8 cellular contexts compared by ENCODE assay signal in genomic region chr1:158179301-158180041, GRCh38. TPM values are rescaled to one million over a fixed set of nuclear protein-coding genes. Genes with fewer than 3 reads are reported as not detected.
DNase-seq lines count a peak whose midpoint lies in the region; ATAC-seq lines count a peak whose summit lies in the region.

No MANE protein-coding gene starts in this region.

- H3K36me3 ChIP-seq in CD4-positive, CD25-positive, alpha-beta regulatory T cell (ENCODE audit: control insufficient read depth, insufficient read depth, low read length), result no peaks in the 10 kb centered on the region

- H3K4me1 Mint-ChIP-seq in CD4-positive, CD25-positive, alpha-beta regulatory T cell, result peaks cover 0 to 25% (median 2%) of the 10 kb centered on the region in 4 donors
- peaks cover 13% of the 10 kb centered on the region for H3K4me1 Mint-ChIP-seq in activated naive CD8-positive, alpha-beta T cell (ENCODE audit: low read depth)

- no peak overlapping the region for H3K27ac ChIP-seq in CD4-positive, CD25-positive, alpha-beta regulatory T cell (ENCODE audit: insufficient read depth, low read length, poor library complexity, severe bottlenecking)

- no peaks in the 10 kb centered on the region for H3K9me3 ChIP-seq in CD4-positive, CD25-positive, alpha-beta regulatory T cell (ENCODE audit: control insufficient read depth in 2 of 2, low read length in 2 of 2)

- H3K27ac Mint-ChIP-seq in CD4-positive, CD25-positive, alpha-beta regulatory T cell, result no peak overlapping the region
- no peak overlapping the region for H3K27ac Mint-ChIP-seq in activated naive CD8-positive, alpha-beta T cell

- H3K36me3 Mint-ChIP-seq in CD4-positive, CD25-positive, alpha-beta regulatory T cell, result no peaks in the 10 kb centered on the region
- no peaks in the 10 kb centered on the region for H3K36me3 Mint-ChIP-seq in activated naive CD8-positive, alpha-beta T cell

- H3K4me3 Mint-ChIP-seq in CD4-positive, CD25-positive, alpha-beta regulatory T cell, result no peak overlapping the region
- peak overlapping the region; percentile 46 for H3K4me3 Mint-ChIP-seq in activated naive CD8-positive, alpha-beta T cell

- H3K27me3 ChIP-seq in CD4-positive, CD25-positive, alpha-beta regulatory T cell (ENCODE audit: control insufficient read depth, insufficient read depth, low read length), result peaks cover 25% of the 10 kb centered on the region

- no peak for DNase-seq in CD4-positive, CD25-positive, alpha-beta regulatory T cell
- DNase-seq in AG08396 (ENCODE audit: low spot score) (no peak), hypothalamus (lab: John Stamatoyannopoulos, UW) (no peak), cerebellar nuclear complex (lab: John Stamatoyannopoulos, UW) (no peak)
- DNase-seq in stimulated activated CD4-positive, alpha-beta T cell treated with anti-CD3 and anti-CD28 coated beads, Interleukin-4, amount 100 ng/mL, for 24 hours, result no peak

- peak; percentile 40 to 61 for ATAC-seq in CD4-positive, CD25-positive, alpha-beta regulatory T cell (ENCODE audit: low read depth in 2 of 2)
- ATAC-seq in GM19395 (IDR thresholded peaks at IDR 0.05; ENCODE audit: unreplicated experiment), result peak; percentile 96
- peak; percentile 79 for ATAC-seq in HG03135 (IDR thresholded peaks at IDR 0.05; ENCODE audit: unreplicated experiment)

- peaks cover 47% of the 10 kb centered on the region for H3K27me3 Mint-ChIP-seq in CD4-positive, CD25-positive, alpha-beta regulatory T cell
- H3K27me3 Mint-ChIP-seq in activated naive CD8-positive, alpha-beta T cell, result peaks cover 44% of the 10 kb centered on the region

- no peak overlapping the region for H3K4me3 ChIP-seq in CD4-positive, CD25-positive, alpha-beta regulatory T cell (ENCODE audit: low read depth, low read length)

- no peaks in the 10 kb centered on the region for H3K4me1 ChIP-seq in CD4-positive, CD25-positive, alpha-beta regulatory T cell (ENCODE audit: control insufficient read depth, insufficient read depth, low read length, poor library complexity, severe bottlenecking)

- no peaks in the 10 kb centered on the region for H3K9me3 Mint-ChIP-seq in CD4-positive, CD25-positive, alpha-beta regulatory T cell
- H3K9me3 Mint-ChIP-seq in activated naive CD8-positive, alpha-beta T cell (ENCODE audit: low read depth), result no peaks in the 10 kb centered on the region

RNA-seq across cellular contexts. Expression of gene CD1D, which starts 1.2 kb away (rescaled TPM):
- not detected for total RNA-seq in CD4-positive, CD25-positive, alpha-beta regulatory T cell
- under 1 TPM in 2 of 4 donors, not detected in 2; 0.12 to 0.16 TPM for polyA plus RNA-seq in CD4-positive, CD25-positive, alpha-beta regulatory T cell
